In genomic region chr10:48485711-48486110, GRCh38 we compare ENCODE assay signal across 7 cellular contexts.
"Had no signal": no experiment of that assay in that cellular context is flagged by ENCODE, and none has a peak within 500 bp of the region (broad histone marks: within the 10 kb centered on the region; RNA-seq: fewer than 3 reads in every experiment).

No MANE protein-coding gene starts in this region.

- FAIRE-seq: H1, H54, HepG2 had no signal

- DNase-seq: H9, HCEC 1CT had no signal

- H3K27ac ChIP-seq: HL-60 had no signal

- H3K4me2 ChIP-seq: GM23338 had no signal

- H2AFZ ChIP-seq: GM23338 had no signal

- ATAC-seq: GM23338, HepG2 had no signal

- H3K4me3 ChIP-seq: GM23338 had no signal
